Comparison of ENCODE assay signal across 12 cellular contexts in the genomic region with DNA sequence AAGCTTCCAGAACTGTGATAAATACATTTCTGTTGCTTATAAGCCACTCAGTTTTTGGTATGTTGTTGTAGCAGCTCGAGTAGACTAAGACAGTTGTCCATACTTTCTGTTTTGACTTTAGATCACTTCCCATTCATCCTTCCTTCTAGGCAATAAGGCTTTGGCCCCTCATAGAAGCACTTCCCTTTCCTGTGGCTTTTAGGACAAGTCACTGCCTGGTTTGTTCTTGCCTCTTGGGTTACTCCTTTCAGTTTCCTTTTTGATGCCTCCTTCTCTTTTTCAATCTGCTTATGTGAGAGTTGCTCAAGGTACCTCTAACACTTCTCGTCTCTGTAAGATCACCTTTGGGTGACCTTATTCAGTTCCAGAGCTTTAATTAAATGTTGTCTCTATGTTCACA.
DNase-seq lines count a peak whose midpoint lies in the region; ATAC-seq and TF ChIP-seq lines count a peak whose summit lies in the region.
"Had no signal": no experiment of that assay in that cellular context is flagged by ENCODE, and none has a peak within 500 bp of the region (broad histone marks: within the 10 kb centered on the region; RNA-seq: fewer than 3 reads in every experiment).

No MANE protein-coding gene starts in this region.

- H3K27ac Mint-ChIP-seq in activated naive CD4-positive, alpha-beta T cell treated with anti-CD3 and anti-CD28 coated beads for 36 hours: no peak overlapping the region
- H3K27ac Mint-ChIP-seq: stimulated activated naive B cell treated with anti-CD40 and anti-IgM and Interleukin-4, amounts not matched to agents 10 μg/mL and 1 μg/mL and 100 μg/mL, for 72 hours had no signal

- H3K4me3 ChIP-seq in DND-41 (ENCODE audit: low read depth in 1 of 2, low read length in 2 of 2): no peak overlapping the region
- no peak overlapping the region for H3K4me3 ChIP-seq in NB4 (ENCODE audit: low read depth, low read length)
- H3K4me3 ChIP-seq in testis: no peak overlapping the region
- H3K4me3 ChIP-seq: Peyer's patch had no signal

- H2AFZ ChIP-seq in DND-41 (ENCODE audit: low read depth, low read length): peak overlapping the region; percentile 55

- H3K9me3 Mint-ChIP-seq in activated naive CD4-positive, alpha-beta T cell treated with anti-CD3 and anti-CD28 coated beads for 36 hours: no peaks in the 10 kb centered on the region

- no peaks in the 10 kb centered on the region for H3K36me3 ChIP-seq in DND-41 (ENCODE audit: insufficient read depth, low read length)
- H3K36me3 ChIP-seq in testis (ENCODE audit: low read depth, missing control alignments): no peaks in the 10 kb centered on the region
- H3K36me3 ChIP-seq: BE2C, Peyer's patch had no signal

- H3K36me3 Mint-ChIP-seq in activated naive CD4-positive, alpha-beta T cell treated with anti-CD3 and anti-CD28 coated beads for 36 hours (ENCODE audit: low read depth): no peaks in the 10 kb centered on the region
- H3K36me3 Mint-ChIP-seq: stimulated activated naive B cell treated with anti-CD40 and anti-IgM and Interleukin-4, amounts not matched to agents 10 μg/mL and 1 μg/mL and 100 μg/mL, for 72 hours had no signal

- H3K9me3 ChIP-seq in DND-41 (ENCODE audit: insufficient read depth, low read length, severe bottlenecking) (no peaks in the 10 kb centered on the region), testis (no peaks in the 10 kb centered on the region)
- H3K9me3 ChIP-seq: BE2C, Peyer's patch had no signal

- H3K4me2 ChIP-seq in DND-41 (ENCODE audit: insufficient read depth, low read length): peak overlapping the region; percentile 41

- no peaks in the 10 kb centered on the region for H3K27me3 Mint-ChIP-seq in activated naive CD4-positive, alpha-beta T cell treated with anti-CD3 and anti-CD28 coated beads for 36 hours (ENCODE audit: low read depth)
- H3K27me3 Mint-ChIP-seq: stimulated activated naive B cell treated with anti-CD40 and anti-IgM and Interleukin-4, amounts not matched to agents 10 μg/mL and 1 μg/mL and 100 μg/mL, for 72 hours had no signal

- ATAC-seq in DND-41 (ENCODE audit: insufficient read depth, low read depth) (peak; percentile 66; the same call in 2 of the 3 replicates), GM19324 (IDR thresholded peaks at IDR 0.05; ENCODE audit: low FRiP score, unreplicated experiment) (peak; percentile 89), HG02943 (IDR thresholded peaks at IDR 0.05; ENCODE audit: low read depth, unreplicated experiment) (peak; percentile 83)

- H3K9ac ChIP-seq in DND-41 (ENCODE audit: low read depth, low read length): no peak overlapping the region

- H3K4me1 ChIP-seq in DND-41 (ENCODE audit: insufficient read depth, low read length): 0 out of 2 replicates have a peak, but pooled peaks cover 3% of the 10 kb centered on the region
- no peaks in the 10 kb centered on the region for H3K4me1 ChIP-seq in testis
- H3K4me1 ChIP-seq: BE2C, Peyer's patch had no signal

- 48 to 56% methylated on average over 2 of the region's 2 CpGs for WGBS in testis, 2 donors

- H4K20me1 ChIP-seq in DND-41 (ENCODE audit: insufficient read depth, low read length): no peaks in the 10 kb centered on the region

- intact Hi-C loops in activated naive CD4-positive, alpha-beta T cell treated with anti-CD3 and anti-CD28 coated beads for 36 hours (cut with micrococcal nuclease): no loop called here
- intact Hi-C loops in testis (cut with DNase I; ENCODE audit: low total_unique reads): no loop called here

- H3K27ac ChIP-seq in DND-41 (ENCODE audit: low read length) (no peak overlapping the region), testis (no peak overlapping the region)
- H3K27ac ChIP-seq: Peyer's patch had no signal

- no peak overlapping the region for H3K4me3 Mint-ChIP-seq in activated naive CD4-positive, alpha-beta T cell treated with anti-CD3 and anti-CD28 coated beads for 36 hours

- H3K79me2 ChIP-seq in DND-41 (ENCODE audit: insufficient read depth, low read length): no peaks in the 10 kb centered on the region

- TF ChIP-seq POLR2A in NB4 (IDR thresholded peaks at IDR 0.05; ENCODE audit: extremely low read depth, insufficient read length): no peak
- no peak for TF ChIP-seq POLR2A in testis (IDR thresholded peaks at IDR 0.05)

- no peaks in the 10 kb centered on the region for H3K4me1 Mint-ChIP-seq in activated naive CD4-positive, alpha-beta T cell treated with anti-CD3 and anti-CD28 coated beads for 36 hours (ENCODE audit: low read depth)

- TF ChIP-seq CTCF in DND-41 (IDR thresholded peaks at IDR 0.05; ENCODE audit: borderline replicate concordance, extremely low read depth, low read length, poor library complexity, severe bottlenecking) (no peak), NB4 (IDR thresholded peaks at IDR 0.05; ENCODE audit: low read depth, low read length) (no peak), testis (IDR thresholded peaks at IDR 0.05) (no peak)

- no peaks in the 10 kb centered on the region for H3K27me3 ChIP-seq in DND-41 (ENCODE audit: insufficient read depth, low read length, poor library complexity)
- H3K27me3 ChIP-seq in testis: no peaks in the 10 kb centered on the region
- H3K27me3 ChIP-seq: BE2C, Peyer's patch had no signal

- DNase-seq in DND-41: peak; percentile 5
- DNase-seq in NB4 (ENCODE audit: low read depth): peak; percentile 51
- DNase-seq in activated gamma-delta T cell (lab: John Stamatoyannopoulos, UW): no peak
- no peak for DNase-seq in AG08395 (ENCODE audit: low spot score)
- DNase-seq in activated naive CD4-positive, alpha-beta T cell treated with anti-CD3 and anti-CD28 coated beads for 36 hours: no peak
- DNase-seq in testis: no peak
- DNase-seq: BE2C; dermis blood vessel endothelial cell; Peyer's patch; stimulated activated naive B cell treated with anti-CD40 and anti-IgM and Interleukin-4, amounts not matched to agents 10 μg/mL and 1 μg/mL and 100 μg/mL, for 72 hours had no signal

- CTCF ChIA-PET in activated naive CD4-positive, alpha-beta T cell treated with anti-CD3 and anti-CD28 coated beads for 36 hours (lab: Charles Lee): interaction anchor here (0.6 kb wide), 1 partner anchor 46 kb away, joined by 3 read pairs; no protein-coding TSS in a partner anchor

Comparison
In these comparisons a context has a peak if more than half of its experiments do, and no peak if none do; other contexts are left out.
1. DNase-seq: peak in DND-41 (single experiment) and NB4 (single experiment); none in activated gamma-delta T cell (single experiment), AG08395 (single experiment), activated naive CD4-positive, alpha-beta T cell treated with anti-CD3 and anti-CD28 coated beads for 36 hours (single experiment) and testis (single experiment).
2. Peak in every context shown above with its lines, with median percentiles within 50 percentile points of each other: ATAC-seq.